ENCODE assay signal across 8 cellular contexts in the genomic region with DNA sequence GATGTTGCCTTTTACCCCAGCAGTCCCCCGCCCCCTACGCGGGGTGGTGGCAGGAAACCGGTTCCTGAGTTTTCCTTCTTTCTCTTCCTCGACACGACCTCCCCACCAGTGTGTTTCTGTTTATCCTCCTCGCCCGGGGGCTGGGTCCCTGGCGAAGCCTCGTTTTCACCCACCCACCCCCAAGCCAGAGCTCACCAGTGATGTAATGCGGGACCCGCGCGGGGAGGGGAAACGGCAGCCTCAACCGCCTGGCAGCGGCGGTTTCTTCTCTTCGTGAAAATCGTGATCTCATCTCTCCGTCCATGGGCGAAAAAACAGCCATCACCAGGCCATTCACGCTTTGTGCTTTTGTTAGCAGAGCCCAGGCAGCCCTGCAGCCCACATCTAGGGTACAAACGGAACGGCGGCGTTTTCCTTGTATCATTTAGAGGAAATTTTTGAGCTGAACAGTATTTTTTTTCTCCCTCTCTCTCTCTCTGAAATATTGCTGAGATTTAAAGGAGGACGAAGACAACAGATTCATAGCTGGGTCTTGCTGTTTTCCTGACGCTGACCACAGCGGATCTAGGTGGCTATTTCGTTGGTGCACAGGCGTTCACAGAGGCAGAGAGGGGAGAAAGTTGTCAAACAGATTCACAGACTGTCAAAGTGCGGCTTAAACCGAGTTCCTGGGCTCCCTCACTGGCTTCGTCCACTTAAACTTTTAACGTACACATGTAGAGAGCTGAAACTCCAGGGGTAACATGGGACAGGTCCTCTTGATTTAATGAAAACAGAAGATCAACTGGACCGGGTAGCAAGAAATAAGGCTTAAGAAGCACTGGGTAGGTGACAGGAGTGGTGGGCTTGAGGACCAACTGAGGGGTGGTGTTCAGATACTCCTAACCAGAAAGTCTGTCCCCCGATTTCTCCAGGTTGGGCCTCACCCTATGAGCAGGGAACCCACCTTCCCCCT. TPM values are rescaled to one million over a fixed set of nuclear protein-coding genes. Genes with fewer than 3 reads are reported as not detected.
DNase-seq lines count a peak whose midpoint lies in the region; ATAC-seq and TF ChIP-seq lines count a peak whose summit lies in the region.

No MANE protein-coding gene starts in this region.

- H3K4me1 Mint-ChIP-seq in memory B cell, result peaks cover 4% of the 10 kb centered on the region

- H3K27ac Mint-ChIP-seq in memory B cell, result no peak overlapping the region

- CTCF ChIA-PET in RWPE1 (lab: Yijun Ruan, JAX), result interaction anchor here (0.6 to 1.5 kb wide), 3 partner anchors 184 to 241 kb away, joined by 3 to 5 read pairs (median 5); no protein-coding TSS in a partner anchor

- H3K4me3 Mint-ChIP-seq in memory B cell, result peak overlapping the region; percentile 71

- no peak for ATAC-seq in memory B cell (ENCODE audit: low read depth)
- ATAC-seq in HG03175 (IDR thresholded peaks at IDR 0.05; ENCODE audit: unreplicated experiment), result no peak

- POLR2A ChIA-PET in RWPE1 (lab: Yijun Ruan, JAX; ENCODE audit: low non-redundant PET), result no interaction called here

- peaks cover 4% of the 10 kb centered on the region for H3K27me3 Mint-ChIP-seq in memory B cell

- TF ChIP-seq CTCF in RWPE1 (conservative IDR thresholded peaks at IDR 0.05; ENCODE audit: low read depth), result no peak

- H3K36me3 Mint-ChIP-seq in memory B cell, result no peaks in the 10 kb centered on the region

- H3K27ac ChIP-seq in caudate nucleus (ENCODE audit: low read depth, low read length) (peak overlapping the region; percentile 59), RWPE1 (no peak overlapping the region)

- no peaks in the 10 kb centered on the region for H3K9me3 Mint-ChIP-seq in memory B cell

- peak; percentile 52 for DNase-seq in ELF-1 (ENCODE audit: low read depth, low spot score)
- DNase-seq in M059J (ENCODE audit: low read depth), result peak; percentile 23
- DNase-seq in caudate nucleus (lab: John Stamatoyannopoulos, UW), result peak in 33 of 61 donors; percentile 7 to 75 (median 40)
- no peak for DNase-seq in memory B cell (ENCODE audit: low spot score in 2 of 2)
- DNase-seq in RWPE1 (ENCODE audit: low spot score), result no peak
- no peak for DNase-seq in activated CD4-positive, alpha-beta T cell treated with anti-CD3 and anti-CD28 coated beads for 1 hour
- no peak for DNase-seq in DMS79 treated with DMSO at 0.1 percent for 48 hours (lab: John Stamatoyannopoulos, UW)

RNA-seq across cellular contexts. Expression of gene PAX3, which starts 21.9 kb away (rescaled TPM):
- 11.2 and 14.6 TPM in 2 replicates for total RNA-seq in M059J (2014; rRNA removed; shearing (Covaris generic))

Comparison
In these comparisons a context has a peak if more than half of its experiments do, and no peak if none do; other contexts are left out.
1. DNase-seq: peak in ELF-1 (single experiment), M059J (single experiment) and caudate nucleus (33 of 61); none in memory B cell (0 of 2), RWPE1 (single experiment), activated CD4-positive, alpha-beta T cell treated with anti-CD3 and anti-CD28 coated beads for 1 hour (single experiment) and DMS79 treated with DMSO at 0.1 percent for 48 hours (single experiment).